In genomic region chr7:133053321-133053891, GRCh38 we compare ENCODE assay signal across 9 cellular contexts. TPM values are rescaled to one million over a fixed set of nuclear protein-coding genes. Genes with fewer than 3 reads are reported as not detected.
A peak's percentile ranks its signal among the peaks of the same experiment; 100 is the strongest.
DNase-seq lines count a peak whose midpoint lies in the region; ATAC-seq and TF ChIP-seq lines count a peak whose summit lies in the region.
"Had no signal": no experiment of that assay in that cellular context is flagged by ENCODE, and none has a peak within 500 bp of the region (broad histone marks: within the 10 kb centered on the region; RNA-seq: fewer than 3 reads in every experiment).

No MANE protein-coding gene starts in this region.

- H3K4me1 Mint-ChIP-seq in chondrocyte (ENCODE audit: low read depth) (peaks cover 53% of the 10 kb centered on the region), osteocyte (ENCODE audit: unreplicated experiment) (peaks cover 44% of the 10 kb centered on the region)
- H3K4me1 Mint-ChIP-seq in activated T-helper 1 cell treated with anti-CD3 and anti-CD28 coated beads, Interleukin-12 subunit alpha, Interleukin-12 subunit beta, Interleukin-2, Interleukin-4 antibody, amounts not matched to agents 30 ng/mL and 10 ng/mL and 1 ng/mL, durations not matched to agents 14 hours and 24 hours and 36 hours (ENCODE audit: low read depth), result peaks cover 11% of the 10 kb centered on the region

- intact Hi-C loops in activated T-helper 1 cell treated with anti-CD3 and anti-CD28 coated beads, Interleukin-12 subunit alpha, Interleukin-12 subunit beta, Interleukin-2, Interleukin-4 antibody, amounts not matched to agents 30 ng/mL and 10 ng/mL and 1 ng/mL, durations not matched to agents 14 hours and 24 hours and 36 hours (cut with micrococcal nuclease), result no loop called here

- DNase-seq in GM03348 (ENCODE audit: low spot score) (peak; percentile 81), chondrocyte (ENCODE audit: low spot score) (no peak), osteocyte (ENCODE audit: extremely low spot score, unreplicated experiment) (no peak), hippocampal formation (lab: John Stamatoyannopoulos, UW) (no peak)
- no peak for DNase-seq in activated CD8-positive, alpha-beta memory T cell treated with anti-CD3 and anti-CD28 coated beads, Interleukin-2, amount 50 U/mL, for 4 hours
- no peak for DNase-seq in activated T-helper 1 cell treated with anti-CD3 and anti-CD28 coated beads, Interleukin-12 subunit alpha, Interleukin-12 subunit beta, Interleukin-2, Interleukin-4 antibody, amounts not matched to agents 30 ng/mL and 10 ng/mL and 1 ng/mL, durations not matched to agents 14 hours and 24 hours and 36 hours (ENCODE audit: low spot score)
- no peak for DNase-seq in activated CD4-positive, CD25-positive, alpha-beta regulatory T cell treated with anti-CD3 and anti-CD28 coated beads, Interleukin-2, amount 50 U/mL, for 72 hours

- H3K27me3 Mint-ChIP-seq in chondrocyte (ENCODE audit: low read depth) (no peaks in the 10 kb centered on the region), osteocyte (ENCODE audit: unreplicated experiment) (no peaks in the 10 kb centered on the region)
- H3K27me3 Mint-ChIP-seq in activated T-helper 1 cell treated with anti-CD3 and anti-CD28 coated beads, Interleukin-12 subunit alpha, Interleukin-12 subunit beta, Interleukin-2, Interleukin-4 antibody, amounts not matched to agents 30 ng/mL and 10 ng/mL and 1 ng/mL, durations not matched to agents 14 hours and 24 hours and 36 hours (ENCODE audit: insufficient read depth), result no peaks in the 10 kb centered on the region

- H3K27ac Mint-ChIP-seq in chondrocyte (ENCODE audit: unreplicated experiment), result peak overlapping the region; percentile 97
- peak overlapping the region; percentile 89 for H3K27ac Mint-ChIP-seq in osteocyte (ENCODE audit: unreplicated experiment)
- H3K27ac Mint-ChIP-seq in activated T-helper 1 cell treated with anti-CD3 and anti-CD28 coated beads, Interleukin-12 subunit alpha, Interleukin-12 subunit beta, Interleukin-2, Interleukin-4 antibody, amounts not matched to agents 30 ng/mL and 10 ng/mL and 1 ng/mL, durations not matched to agents 14 hours and 24 hours and 36 hours, result no peak overlapping the region
- H3K27ac Mint-ChIP-seq: neural progenitor cell had no signal

- peak; percentile 45 for ATAC-seq in HG03342 (IDR thresholded peaks at IDR 0.05; ENCODE audit: unreplicated experiment)

- TF ChIP-seq CTCF in chondrocyte (IDR thresholded peaks at IDR 0.05), result no peak
- TF ChIP-seq CTCF in osteocyte (IDR thresholded peaks at IDR 0.05), result no peak

- no peaks in the 10 kb centered on the region for H3K36me3 Mint-ChIP-seq in chondrocyte (ENCODE audit: low read depth)
- H3K36me3 Mint-ChIP-seq in osteocyte (ENCODE audit: unreplicated experiment), result no peaks in the 10 kb centered on the region
- H3K36me3 Mint-ChIP-seq in activated T-helper 1 cell treated with anti-CD3 and anti-CD28 coated beads, Interleukin-12 subunit alpha, Interleukin-12 subunit beta, Interleukin-2, Interleukin-4 antibody, amounts not matched to agents 30 ng/mL and 10 ng/mL and 1 ng/mL, durations not matched to agents 14 hours and 24 hours and 36 hours (ENCODE audit: low read depth), result no peaks in the 10 kb centered on the region

- H3K4me3 Mint-ChIP-seq in chondrocyte (ENCODE audit: unreplicated experiment), result peak overlapping the region; percentile 21
- peak overlapping the region; percentile 15 for H3K4me3 Mint-ChIP-seq in osteocyte (ENCODE audit: unreplicated experiment)
- H3K4me3 Mint-ChIP-seq in activated T-helper 1 cell treated with anti-CD3 and anti-CD28 coated beads, Interleukin-12 subunit alpha, Interleukin-12 subunit beta, Interleukin-2, Interleukin-4 antibody, amounts not matched to agents 30 ng/mL and 10 ng/mL and 1 ng/mL, durations not matched to agents 14 hours and 24 hours and 36 hours, result no peak overlapping the region
- H3K4me3 Mint-ChIP-seq: neural progenitor cell had no signal

- H3K9me3 Mint-ChIP-seq in chondrocyte (ENCODE audit: low read depth) (no peaks in the 10 kb centered on the region), osteocyte (ENCODE audit: unreplicated experiment) (no peaks in the 10 kb centered on the region)
- no peaks in the 10 kb centered on the region for H3K9me3 Mint-ChIP-seq in activated T-helper 1 cell treated with anti-CD3 and anti-CD28 coated beads, Interleukin-12 subunit alpha, Interleukin-12 subunit beta, Interleukin-2, Interleukin-4 antibody, amounts not matched to agents 30 ng/mL and 10 ng/mL and 1 ng/mL, durations not matched to agents 14 hours and 24 hours and 36 hours
- H3K9me3 Mint-ChIP-seq: neural progenitor cell had no signal

RNA-seq across cellular contexts. Expression of gene CHCHD3, which starts 28.5 kb away (rescaled TPM):
- total RNA-seq in chondrocyte (41.8 to 45.6 TPM (median 42.6 TPM) in 3 replicates), osteocyte (47.4 and 53.5 TPM in 2 replicates)
- total RNA-seq in activated T-helper 1 cell treated with anti-CD3 and anti-CD28 coated beads, Interleukin-12 subunit alpha, Interleukin-12 subunit beta, Interleukin-2, Interleukin-4 antibody, amounts not matched to agents 30 ng/mL and 10 ng/mL and 1 ng/mL, durations not matched to agents 14 hours and 24 hours and 36 hours, result 69.9 and 76.8 TPM in 2 replicates
